In the genomic region with DNA sequence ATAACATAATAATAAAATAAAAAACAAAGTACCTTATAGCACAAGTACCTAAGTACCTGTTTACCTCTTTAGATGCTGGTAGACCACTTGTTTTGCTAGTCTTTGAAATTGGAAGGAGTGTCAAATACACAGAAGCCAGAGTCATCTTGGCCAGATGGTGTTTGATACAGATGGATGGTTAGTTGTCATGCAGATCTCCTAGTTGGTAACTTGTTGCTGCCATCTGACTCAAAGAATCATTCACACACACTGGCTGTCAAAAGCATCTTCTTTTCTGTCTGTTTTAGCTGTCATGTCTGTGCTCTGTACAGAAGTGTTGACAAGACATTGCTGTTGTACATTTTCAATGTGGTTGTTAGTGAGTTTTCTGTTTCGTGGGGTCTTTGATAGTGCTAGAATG, we compare ENCODE assay signal across 9 cellular contexts. TPM values are rescaled to one million over a fixed set of nuclear protein-coding genes. Genes with fewer than 3 reads are reported as not detected.
DNase-seq lines count a peak whose midpoint lies in the region; ATAC-seq and TF ChIP-seq lines count a peak whose summit lies in the region.
"Had no signal": no experiment of that assay in that cellular context is flagged by ENCODE, and none has a peak within 500 bp of the region (broad histone marks: within the 10 kb centered on the region; RNA-seq: fewer than 3 reads in every experiment).

No MANE protein-coding gene starts in this region.

- TF ChIP-seq CTCF in CD8-positive, alpha-beta T cell (IDR thresholded peaks at IDR 0.05): no peak
- no peak for TF ChIP-seq CTCF in activated CD8-positive, alpha-beta T cell treated with anti-CD3 and anti-CD28 coated beads for 36 hours (IDR thresholded peaks at IDR 0.05)
- no peak for TF ChIP-seq CTCF in ovary (IDR thresholded peaks at IDR 0.05)

- POLR2A ChIA-PET in CD8-positive, alpha-beta T cell (lab: Charles Lee): no interaction called here
- POLR2A ChIA-PET in activated CD8-positive, alpha-beta T cell treated with anti-CD3 and anti-CD28 coated beads for 36 hours (lab: Charles Lee): no interaction called here

- peak; percentile 49 for ATAC-seq in CD8-positive, alpha-beta T cell
- ATAC-seq in GM19395 (IDR thresholded peaks at IDR 0.05; ENCODE audit: unreplicated experiment) (peak; percentile 83), HG03066 (IDR thresholded peaks at IDR 0.05; ENCODE audit: low read depth, unreplicated experiment) (peak; percentile 57), left lobe of liver (no peak)
- peak; percentile 78 for ATAC-seq in activated CD8-positive, alpha-beta T cell treated with anti-CD3 and anti-CD28 coated beads for 36 hours

- CTCF ChIA-PET in CD8-positive, alpha-beta T cell (lab: Charles Lee): no interaction called here
- CTCF ChIA-PET in activated CD8-positive, alpha-beta T cell treated with anti-CD3 and anti-CD28 coated beads for 36 hours (lab: Charles Lee): interaction anchor here (0.8 to 0.9 kb wide), 3 partner anchors 11 to 66 kb away, joined by 3 to 4 read pairs (median 4); no protein-coding TSS in a partner anchor

- H3K27me3 ChIP-seq in CD8-positive, alpha-beta T cell (ENCODE audit: insufficient read depth, low read length): no peaks in the 10 kb centered on the region
- H3K27me3 ChIP-seq in ovary: no peaks in the 10 kb centered on the region

- peaks cover 14% of the 10 kb centered on the region for H3K36me3 ChIP-seq in CD8-positive, alpha-beta T cell (ENCODE audit: insufficient read depth, low read length)
- H3K36me3 ChIP-seq in ovary: no peaks in the 10 kb centered on the region

- H3K36me3 Mint-ChIP-seq in CD8-positive, alpha-beta T cell: peaks cover 49% of the 10 kb centered on the region
- peaks cover 46% of the 10 kb centered on the region for H3K36me3 Mint-ChIP-seq in activated CD8-positive, alpha-beta T cell treated with anti-CD3 and anti-CD28 coated beads for 36 hours (ENCODE audit: low read depth)

- WGBS in ovary, 3 donors: 42 to 63% (median 56%) methylated on average over 1 of the region's 1 CpG

- H3K4me3 ChIP-seq in CD8-positive, alpha-beta T cell (ENCODE audit: low read depth, low read length): no peak overlapping the region
- no peak overlapping the region for H3K4me3 ChIP-seq in ovary

- no peaks in the 10 kb centered on the region for H3K9me3 ChIP-seq in CD8-positive, alpha-beta T cell (ENCODE audit: low read length)
- H3K9me3 ChIP-seq in ovary: no peaks in the 10 kb centered on the region

- peaks cover 10% of the 10 kb centered on the region for H3K4me1 ChIP-seq in CD8-positive, alpha-beta T cell (ENCODE audit: insufficient read depth, low read length)
- peaks cover 1% of the 10 kb centered on the region for H3K4me1 ChIP-seq in ovary (ENCODE audit: insufficient read depth)

- no peak for DNase-seq in CD8-positive, alpha-beta T cell
- DNase-seq in activated CD8-positive, alpha-beta T cell treated with anti-CD3 and anti-CD28 coated beads for 36 hours: no peak
- DNase-seq in SHP77 treated with DMSO at 0.1 percent for 48 hours (lab: John Stamatoyannopoulos, UW) (no peak), ovary (no peak), left lobe of liver (ENCODE audit: low spot score) (no peak), AG20443 (ENCODE audit: low spot score) (no peak)

- intact Hi-C loops in CD8-positive, alpha-beta T cell (cut with DNase I, micrococcal nuclease): no loop called here
- intact Hi-C loops in activated CD8-positive, alpha-beta T cell treated with anti-CD3 and anti-CD28 coated beads for 36 hours (cut with micrococcal nuclease): no loop called here
- intact Hi-C loops in ovary (cut with DNase I): no loop called here

- H3K9me3 Mint-ChIP-seq in CD8-positive, alpha-beta T cell: no peaks in the 10 kb centered on the region
- peaks cover 1% of the 10 kb centered on the region for H3K9me3 Mint-ChIP-seq in activated CD8-positive, alpha-beta T cell treated with anti-CD3 and anti-CD28 coated beads for 36 hours
- H3K9me3 Mint-ChIP-seq: nephron had no signal

- TF ChIP-seq EP300 in ovary (IDR thresholded peaks at IDR 0.05): no peak

- H3K4me1 Mint-ChIP-seq in CD8-positive, alpha-beta T cell (ENCODE audit: low read depth): peaks cover 46% of the 10 kb centered on the region
- peaks cover 29% of the 10 kb centered on the region for H3K4me1 Mint-ChIP-seq in activated CD8-positive, alpha-beta T cell treated with anti-CD3 and anti-CD28 coated beads for 36 hours (ENCODE audit: low read depth)
- H3K4me1 Mint-ChIP-seq: nephron had no signal

- peak overlapping the region; percentile 30 for H3K27ac Mint-ChIP-seq in CD8-positive, alpha-beta T cell
- peak overlapping the region; percentile 82 for H3K27ac Mint-ChIP-seq in activated CD8-positive, alpha-beta T cell treated with anti-CD3 and anti-CD28 coated beads for 36 hours
- H3K27ac Mint-ChIP-seq: nephron had no signal

- no peak for TF ChIP-seq POLR2A in ovary (IDR thresholded peaks at IDR 0.05)

- no peak overlapping the region for H3K4me3 Mint-ChIP-seq in CD8-positive, alpha-beta T cell
- peak overlapping the region; percentile 22 for H3K4me3 Mint-ChIP-seq in activated CD8-positive, alpha-beta T cell treated with anti-CD3 and anti-CD28 coated beads for 36 hours
- H3K4me3 Mint-ChIP-seq: nephron had no signal

- no peaks in the 10 kb centered on the region for H3K27me3 Mint-ChIP-seq in CD8-positive, alpha-beta T cell (ENCODE audit: low read depth)
- no peaks in the 10 kb centered on the region for H3K27me3 Mint-ChIP-seq in activated CD8-positive, alpha-beta T cell treated with anti-CD3 and anti-CD28 coated beads for 36 hours

- H3K27ac ChIP-seq in CD8-positive, alpha-beta T cell (ENCODE audit: low read depth, low read length): no peak overlapping the region
- no peak overlapping the region for H3K27ac ChIP-seq in ovary

RNA-seq across cellular contexts. Expression of gene TANK, which starts 39.7 kb away (rescaled TPM):
- 10 to 100 TPM; 63.0 to 79.1 TPM for total RNA-seq in CD8-positive, alpha-beta T cell
- 10 to 100 TPM; 49.2 to 51.6 TPM for total RNA-seq in activated CD8-positive, alpha-beta T cell treated with anti-CD3 and anti-CD28 coated beads for 36 hours
- total RNA-seq in ovary (10 to 100 TPM; 34.6 to 99.8 (median 53.1) TPM), left lobe of liver (28.1 TPM)
- polyA plus RNA-seq in ovary: 10 to 100 TPM; 31.4 to 38.8 TPM
